Comparison of ENCODE assay signal across 8 cellular contexts in the genomic region with DNA sequence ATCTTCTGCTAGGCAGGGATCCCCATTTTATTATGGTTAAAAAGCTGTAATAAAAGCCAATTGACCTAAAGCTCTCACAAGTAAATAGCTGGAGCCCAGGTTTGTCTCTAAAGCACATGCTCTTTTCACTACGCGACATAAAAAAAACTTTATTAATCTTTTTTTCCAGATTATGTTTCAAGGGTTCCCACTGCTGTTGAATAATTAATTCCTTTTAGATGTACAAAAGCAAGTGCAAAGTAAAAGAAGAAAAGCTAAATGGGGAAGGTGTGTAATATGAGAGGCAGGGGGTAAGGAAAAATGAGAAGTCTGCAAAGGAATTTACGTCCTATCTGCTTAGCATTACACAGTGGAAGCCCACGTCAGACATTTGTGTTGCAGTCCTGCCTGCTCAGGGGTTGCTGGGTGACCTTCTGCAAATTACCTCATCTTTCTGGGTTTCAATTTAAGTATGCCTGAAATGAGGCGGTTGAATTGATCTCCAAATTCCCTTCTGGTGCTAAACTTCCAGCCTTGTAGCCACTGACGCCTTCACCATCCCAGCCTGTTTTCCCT. TPM values are rescaled to one million over a fixed set of nuclear protein-coding genes. Genes with fewer than 3 reads are reported as not detected.
DNase-seq lines count a peak whose midpoint lies in the region; ATAC-seq and TF ChIP-seq lines count a peak whose summit lies in the region.

No MANE protein-coding gene starts in this region.

- peaks cover 0 to 1% (median 0%) of the 10 kb centered on the region in 7 donors for H3K9me3 Mint-ChIP-seq in CD4-positive, CD25-positive, alpha-beta regulatory T cell
- no peaks in the 10 kb centered on the region for H3K9me3 Mint-ChIP-seq in central memory CD8-positive, alpha-beta T cell

- DNase-seq in CD4-positive, CD25-positive, alpha-beta regulatory T cell, result peak in 2 of 3 donors; percentile 37 to 74
- no peak for DNase-seq in central memory CD8-positive, alpha-beta T cell (ENCODE audit: low spot score in 2 of 2)
- peak in 1 of 2 donors; percentile 61 for DNase-seq in left colon
- peak; percentile 13 to 36 for DNase-seq in stimulated activated CD4-positive, alpha-beta T cell treated with anti-CD3 and anti-CD28 coated beads, Interleukin-4, amount 100 ng/mL, for 48 hours (ENCODE audit: low read depth in 2 of 2)
- no peak for DNase-seq in KG1 (lab: John Stamatoyannopoulos, UW)

- peaks cover 61% of the 10 kb centered on the region for H3K4me1 ChIP-seq in CD4-positive, CD25-positive, alpha-beta regulatory T cell (ENCODE audit: control insufficient read depth, insufficient read depth, low read length, poor library complexity, severe bottlenecking)

- no peaks in the 10 kb centered on the region for H3K9me3 ChIP-seq in CD4-positive, CD25-positive, alpha-beta regulatory T cell (ENCODE audit: control insufficient read depth in 2 of 2, low read length in 2 of 2)

- ATAC-seq in CD4-positive, CD25-positive, alpha-beta regulatory T cell (ENCODE audit: low read depth in 2 of 2), result peak; percentile 9 to 15
- peak; percentile 25 for ATAC-seq in GM19397 (IDR thresholded peaks at IDR 0.05; ENCODE audit: unreplicated experiment)
- peak; percentile 29 for ATAC-seq in HG03457 (IDR thresholded peaks at IDR 0.05; ENCODE audit: unreplicated experiment)
- peak; percentile 74 for ATAC-seq in SK-N-SH treated with all-trans-retinoic acid at 6 μM for 48 hours
- ATAC-seq in central memory CD8-positive, alpha-beta T cell (replicated peaks; ENCODE audit: extremely low read depth, poor library complexity, severe bottlenecking), result peak; percentile 19
- ATAC-seq in left colon, result peak; percentile 23

- H3K27ac Mint-ChIP-seq in CD4-positive, CD25-positive, alpha-beta regulatory T cell, result peak overlapping the region; percentile 99 to 100 (median 99)
- peak overlapping the region; percentile 98 for H3K27ac Mint-ChIP-seq in central memory CD8-positive, alpha-beta T cell (ENCODE audit: low read depth)

- peaks cover 8% of the 10 kb centered on the region for H3K36me3 ChIP-seq in CD4-positive, CD25-positive, alpha-beta regulatory T cell (ENCODE audit: control insufficient read depth, insufficient read depth, low read length)

- H3K27me3 Mint-ChIP-seq in CD4-positive, CD25-positive, alpha-beta regulatory T cell, result peaks cover 23% of the 10 kb centered on the region
- no peaks in the 10 kb centered on the region for H3K27me3 Mint-ChIP-seq in central memory CD8-positive, alpha-beta T cell

- no peaks in the 10 kb centered on the region for H3K27me3 ChIP-seq in CD4-positive, CD25-positive, alpha-beta regulatory T cell (ENCODE audit: control insufficient read depth, insufficient read depth, low read length)

- peak overlapping the region; percentile 98 for H3K4me3 ChIP-seq in CD4-positive, CD25-positive, alpha-beta regulatory T cell (ENCODE audit: low read depth, low read length)

- intact Hi-C loops in left colon (cut with DNase I, micrococcal nuclease), result no loop called here

- peak overlapping the region; percentile 97 for H3K27ac ChIP-seq in CD4-positive, CD25-positive, alpha-beta regulatory T cell (ENCODE audit: insufficient read depth, low read length, poor library complexity, severe bottlenecking)

- peak overlapping the region; percentile 93 to 100 (median 98) for H3K4me3 Mint-ChIP-seq in CD4-positive, CD25-positive, alpha-beta regulatory T cell
- peak overlapping the region; percentile 92 for H3K4me3 Mint-ChIP-seq in central memory CD8-positive, alpha-beta T cell

- H3K36me3 Mint-ChIP-seq in CD4-positive, CD25-positive, alpha-beta regulatory T cell, result peaks cover 11% of the 10 kb centered on the region
- H3K36me3 Mint-ChIP-seq in central memory CD8-positive, alpha-beta T cell (ENCODE audit: insufficient read depth), result peaks cover 36% of the 10 kb centered on the region

- peaks cover 12 to 69% (median 34%) of the 10 kb centered on the region in 4 donors for H3K4me1 Mint-ChIP-seq in CD4-positive, CD25-positive, alpha-beta regulatory T cell
- peaks cover 58% of the 10 kb centered on the region for H3K4me1 Mint-ChIP-seq in central memory CD8-positive, alpha-beta T cell

TF ChIP-seq in SK-N-SH treated with all-trans-retinoic acid at 6 μM for 48 hours, 23 proteins besides CTCF, POLR2A, EP300 and RAD21:
- TF ChIP-seq, protein P1, sequence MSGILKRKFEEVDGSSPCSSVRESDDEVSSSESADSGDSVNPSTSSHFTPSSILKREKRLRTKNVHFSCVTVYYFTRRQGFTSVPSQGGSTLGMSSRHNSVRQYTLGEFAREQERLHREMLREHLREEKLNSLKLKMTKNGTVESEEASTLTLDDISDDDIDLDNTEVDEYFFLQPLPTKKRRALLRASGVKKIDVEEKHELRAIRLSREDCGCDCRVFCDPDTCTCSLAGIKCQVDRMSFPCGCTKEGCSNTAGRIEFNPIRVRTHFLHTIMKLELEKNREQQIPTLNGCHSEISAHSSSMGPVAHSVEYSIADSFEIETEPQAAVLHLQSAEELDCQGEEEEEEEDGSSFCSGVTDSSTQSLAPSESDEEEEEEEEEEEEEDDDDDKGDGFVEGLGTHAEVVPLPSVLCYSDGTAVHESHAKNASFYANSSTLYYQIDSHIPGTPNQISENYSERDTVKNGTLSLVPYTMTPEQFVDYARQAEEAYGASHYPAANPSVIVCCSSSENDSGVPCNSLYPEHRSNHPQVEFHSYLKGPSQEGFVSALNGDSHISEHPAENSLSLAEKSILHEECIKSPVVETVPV (CRISPR knock-in tag; IDR thresholded peaks at IDR 0.05), result no peak
- TF ChIP-seq, protein P2, sequence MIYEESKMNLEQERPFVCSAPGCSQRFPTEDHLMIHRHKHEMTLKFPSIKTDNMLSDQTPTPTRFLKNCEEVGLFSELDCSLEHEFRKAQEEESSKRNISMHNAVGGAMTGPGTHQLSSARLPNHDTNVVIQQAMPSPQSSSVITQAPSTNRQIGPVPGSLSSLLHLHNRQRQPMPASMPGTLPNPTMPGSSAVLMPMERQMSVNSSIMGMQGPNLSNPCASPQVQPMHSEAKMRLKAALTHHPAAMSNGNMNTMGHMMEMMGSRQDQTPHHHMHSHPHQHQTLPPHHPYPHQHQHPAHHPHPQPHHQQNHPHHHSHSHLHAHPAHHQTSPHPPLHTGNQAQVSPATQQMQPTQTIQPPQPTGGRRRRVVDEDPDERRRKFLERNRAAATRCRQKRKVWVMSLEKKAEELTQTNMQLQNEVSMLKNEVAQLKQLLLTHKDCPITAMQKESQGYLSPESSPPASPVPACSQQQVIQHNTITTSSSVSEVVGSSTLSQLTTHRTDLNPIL (CRISPR knock-in tag; IDR thresholded peaks at IDR 0.05; ENCODE audit: low read depth), result peak; percentile 43; the same call in 1 of the 2 replicates
- no peak for TF ChIP-seq ZNF565 (CRISPR knock-in tag; conservative IDR thresholded peaks at IDR 0.05; ENCODE audit: low read depth)
- no peak for TF ChIP-seq ZNF8 (CRISPR knock-in tag; IDR thresholded peaks at IDR 0.05)
- no peak for TF ChIP-seq SNAI2 (CRISPR knock-in tag; IDR thresholded peaks at IDR 0.05)

RNA-seq across cellular contexts. Expression of a gene that starts 0.8 kb away (rescaled TPM):
- 170 TPM for total RNA-seq in CD4-positive, CD25-positive, alpha-beta regulatory T cell
- polyA plus RNA-seq in CD4-positive, CD25-positive, alpha-beta regulatory T cell, result 10 to 100 TPM; 23.2 to 28.7 (median 26.4) TPM
- 10 to 100 TPM; 19.0 to 28.0 TPM for total RNA-seq in left colon

Comparison
In these comparisons a context has a peak if more than half of its experiments do, and no peak if none do; other contexts are left out.
1. ATAC-seq: peak in every context shown above with its lines; median percentile 74 in SK-N-SH treated with all-trans-retinoic acid at 6 μM for 48 hours; 29 in HG03457; 25 in GM19397; 23 in left colon; 19 in central memory CD8-positive, alpha-beta T cell; 12 in CD4-positive, CD25-positive, alpha-beta regulatory T cell.
2. DNase-seq: peak in CD4-positive, CD25-positive, alpha-beta regulatory T cell (2 of 3) and stimulated activated CD4-positive, alpha-beta T cell treated with anti-CD3 and anti-CD28 coated beads, Interleukin-4, amount 100 ng/mL, for 48 hours (2 of 2); none in central memory CD8-positive, alpha-beta T cell (0 of 2) and KG1 (single experiment).